Comparison of ENCODE assay signal across 16 cellular contexts in the genomic region with DNA sequence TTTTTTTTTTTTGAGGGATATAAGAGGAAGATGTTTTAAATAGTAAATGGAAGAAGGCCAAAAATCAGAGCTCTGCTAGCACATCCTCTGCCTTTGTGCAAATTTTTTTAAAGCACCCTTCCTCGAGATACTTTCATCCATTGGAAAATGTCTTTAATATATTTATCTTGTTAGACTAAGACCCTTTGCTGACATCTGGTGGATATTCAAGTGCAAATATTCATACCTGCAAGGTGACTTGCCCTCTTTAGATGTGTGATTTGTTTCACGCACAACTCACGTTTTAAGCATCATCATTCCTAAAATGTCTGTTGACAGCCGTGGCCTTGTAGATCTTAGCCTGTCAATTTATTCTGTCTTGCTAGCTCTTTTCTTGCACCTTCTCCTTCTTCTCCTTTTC.
A peak's percentile ranks its signal among the peaks of the same experiment; 100 is the strongest.
DNase-seq lines count a peak whose midpoint lies in the region; ATAC-seq and TF ChIP-seq lines count a peak whose summit lies in the region.
"Had no signal": no experiment of that assay in that cellular context is flagged by ENCODE, and none has a peak within 500 bp of the region (broad histone marks: within the 10 kb centered on the region; RNA-seq: fewer than 3 reads in every experiment).

No MANE protein-coding gene starts in this region.

- ATAC-seq in RWPE2 (ENCODE audit: low read depth), result no peak
- ATAC-seq in foreskin keratinocyte, result no peak
- ATAC-seq in HG03108 (IDR thresholded peaks at IDR 0.05; ENCODE audit: unreplicated experiment), result no peak
- ATAC-seq: stimulated activated effector memory CD8-positive, alpha-beta T cell treated with anti-CD3 and anti-CD28 coated beads, Interleukin-12 subunit alpha, Interleukin-12 subunit beta, amount 100 ng/mL, for 72 hours; T-helper 17 cell; upper lobe of right lung had no signal

- TF ChIP-seq CTCF in C4-2B (conservative IDR thresholded peaks at IDR 0.05), result peak; percentile 43
- TF ChIP-seq CTCF in RWPE2 (IDR thresholded peaks at IDR 0.05; ENCODE audit: poor library complexity, severe bottlenecking), result peak; percentile 27
- TF ChIP-seq CTCF in foreskin keratinocyte (conservative IDR thresholded peaks at IDR 0.05), result peak; percentile 28

- H3K36me3 ChIP-seq in RWPE2 (ENCODE audit: low read depth), result no peaks in the 10 kb centered on the region
- H3K36me3 ChIP-seq: breast epithelium, upper lobe of right lung had no signal

- H3K4me1 ChIP-seq in RWPE2 (ENCODE audit: insufficient read depth, poor library complexity, severe bottlenecking) (no peaks in the 10 kb centered on the region), foreskin keratinocyte (no peaks in the 10 kb centered on the region)
- H3K4me1 ChIP-seq: breast epithelium, upper lobe of right lung had no signal

- H3K27me3 ChIP-seq in RWPE2 (ENCODE audit: insufficient read depth, poor library complexity, severe bottlenecking) (peaks cover 16% of the 10 kb centered on the region), foreskin keratinocyte (peaks cover 14% of the 10 kb centered on the region)
- H3K27me3 ChIP-seq: breast epithelium, upper lobe of right lung had no signal

- H3K4me3 ChIP-seq in Jurkat, Clone E6-1 (ENCODE audit: low read length), result no peak overlapping the region
- no peak overlapping the region for H3K4me3 ChIP-seq in RWPE2 (ENCODE audit: severe bottlenecking)
- H3K4me3 ChIP-seq: breast epithelium, upper lobe of right lung had no signal

- no peaks in the 10 kb centered on the region for H3K9me3 ChIP-seq in RWPE2 (ENCODE audit: severe bottlenecking)
- H3K9me3 ChIP-seq: breast epithelium, upper lobe of right lung had no signal

- H3K27ac ChIP-seq in C4-2B, result no peak overlapping the region
- no peak overlapping the region for H3K27ac ChIP-seq in RWPE2 (ENCODE audit: poor library complexity, severe bottlenecking)
- H3K27ac ChIP-seq in foreskin keratinocyte, result no peak overlapping the region
- H3K27ac ChIP-seq: breast epithelium, upper lobe of right lung had no signal

- peak; percentile 11 for DNase-seq in Jurkat, Clone E6-1 (ENCODE audit: low read depth, low spot score)
- DNase-seq in RWPE2 (ENCODE audit: low spot score) (no peak), foreskin keratinocyte (no peak), glomerular visceral epithelial cell (ENCODE audit: extremely low spot score) (no peak)
- DNase-seq in stimulated activated CD4-positive, alpha-beta T cell treated with anti-CD3 and anti-CD28 coated beads, Interleukin-4, amount 100 ng/mL, for 4 hours, result no peak
- DNase-seq in stimulated activated CD4-positive, alpha-beta T cell treated with anti-CD3 and anti-CD28 coated beads, Interleukin-4, amount 100 ng/mL, for 1 hour, result no peak
- DNase-seq: activated CD4-positive, alpha-beta T cell treated with anti-CD3 and anti-CD28 coated beads for 1 hour; activated naive CD4-positive, alpha-beta T cell treated with anti-CD3 and anti-CD28 coated beads, Interleukin-2, amount 10 ng/mL, durations not matched to agents 7 days and 5 days; DMS153; NCI-H524 treated with DMSO at 0.1 percent for 48 hours; T-helper 17 cell; upper lobe of right lung had no signal
